Comparison of ENCODE assay signal across 9 cellular contexts in the genomic region with DNA sequence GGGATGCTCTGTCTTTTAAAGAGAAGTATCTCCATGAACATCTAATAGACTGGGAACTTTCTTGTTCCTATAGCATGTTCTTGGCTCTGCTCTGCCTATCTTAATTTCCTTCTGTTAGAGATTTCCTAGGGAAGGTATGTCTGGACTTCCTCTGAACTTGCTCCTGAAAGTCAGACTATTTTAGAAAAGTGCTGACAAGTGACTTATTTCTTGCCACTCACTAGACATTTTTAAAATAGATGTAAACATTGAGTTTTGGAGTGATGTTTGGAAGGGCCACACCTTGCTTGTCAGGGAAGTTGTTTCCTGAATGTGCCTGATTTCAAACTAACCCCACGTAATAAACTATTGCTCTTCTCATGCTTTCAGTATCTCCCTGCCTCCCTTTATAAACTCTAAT.
"Had no signal": no experiment of that assay in that cellular context is flagged by ENCODE, and none has a peak within 500 bp of the region (broad histone marks: within the 10 kb centered on the region; RNA-seq: fewer than 3 reads in every experiment).

No MANE protein-coding gene starts in this region.

- H3K4me2 ChIP-seq: GM23338, KMS-11 had no signal

- H3K27ac ChIP-seq: HL-60, KMS-11 had no signal

- H3K4me3 ChIP-seq: GM23338 had no signal

- H2AFZ ChIP-seq: GM23338 had no signal

- FAIRE-seq: H1, H54 had no signal

- H3K9ac ChIP-seq: KMS-11 had no signal

- ATAC-seq: GM23338 had no signal

- DNase-seq: H9, HCEC 1CT, Karpas-422, KBM-7 had no signal
